8 cellular contexts compared by ENCODE assay signal in genomic region chr6:43052842-43053544, GRCh38. TPM values are rescaled to one million over a fixed set of nuclear protein-coding genes. Genes with fewer than 3 reads are reported as not detected.
DNase-seq lines count a peak whose midpoint lies in the region; ATAC-seq, FAIRE-seq and TF ChIP-seq lines count a peak whose summit lies in the region.

No MANE protein-coding gene starts in this region.

- H3K27me3 ChIP-seq in neuron (ENCODE audit: insufficient read depth, low read length), result no peaks in the 10 kb centered on the region

- H3K36me3 ChIP-seq in neuron (ENCODE audit: insufficient read depth, low read length), result peaks cover 41% of the 10 kb centered on the region

- intact Hi-C loops in Right ventricle myocardium inferior (cut with DNase I) (loop anchor here (2.0 to 5.0 kb wide), 2 partner anchors 16 to 89 kb away; no protein-coding TSS in a partner anchor), cardiac septum (cut with DNase I) (loop anchor here (2.0 to 5.0 kb wide), 3 partner anchors 38 to 121 kb away; partner anchors contain the start of gene KLHDC3)

- no peak overlapping the region for H2AFZ ChIP-seq in neuron (ENCODE audit: low read depth, low read length)

- peaks cover 14% of the 10 kb centered on the region for H3K4me1 ChIP-seq in neuron (ENCODE audit: insufficient read depth, low read length)

- TF ChIP-seq CTCF in fibroblast of pulmonary artery (IDR thresholded peaks at IDR 0.05; ENCODE audit: low read length, missing control alignments), result no peak
- no peak for TF ChIP-seq CTCF in D721Med (IDR thresholded peaks at IDR 0.05; ENCODE audit: insufficient read depth, missing control alignments)

- H3K4me3 ChIP-seq in fibroblast of pulmonary artery (replicated peaks; ENCODE audit: low read depth, low read length) (peak overlapping the region; percentile 82), neuron (ENCODE audit: low read length) (peak overlapping the region; percentile 56)

- FAIRE-seq in D721Med (lab: Jason Lieb, UNC), result no peak

- ATAC-seq in Right ventricle myocardium inferior (peak; percentile 1), HG03460 (IDR thresholded peaks at IDR 0.05; ENCODE audit: unreplicated experiment) (peak; percentile 16)

- DNase-seq in Right ventricle myocardium inferior (ENCODE audit: missing footprints) (no peak), cardiac septum (ENCODE audit: low spot score) (no peak), fibroblast of pulmonary artery (ENCODE audit: low read depth) (peak; percentile 30), D721Med (ENCODE audit: insufficient read length, low spot score) (no peak), GF-D8 (lab: John Stamatoyannopoulos, UW) (no peak)
- peak; percentile 19 for DNase-seq in activated CD4-positive, alpha-beta T cell treated with anti-CD3 and anti-CD28 coated beads, Interleukin-2, amount 50 U/mL, for 1 hour

- no peaks in the 10 kb centered on the region for H3K9me3 ChIP-seq in neuron (ENCODE audit: low read length)

RNA-seq across cellular contexts. Expression of gene CUL7, which starts 0.7 kb away (rescaled TPM):
- total RNA-seq in Right ventricle myocardium inferior (7.3 TPM), cardiac septum (11.0 TPM)

RNA-seq across cellular contexts. Expression of gene MRPL2, which starts 6.2 kb away (rescaled TPM):
- total RNA-seq in Right ventricle myocardium inferior (99.7 TPM), cardiac septum (76.4 TPM)

RNA-seq across cellular contexts. Expression of gene KLC4, which starts 6.4 kb away (rescaled TPM):
- total RNA-seq in Right ventricle myocardium inferior (30.0 TPM), cardiac septum (31.1 TPM)

RNA-seq across cellular contexts. Expression of gene PTK7, which starts 23.1 kb away (rescaled TPM):
- 1.7 TPM for total RNA-seq in Right ventricle myocardium inferior
- 2.7 TPM for total RNA-seq in cardiac septum

RNA-seq across cellular contexts. Expression of gene RRP36, which starts 31.6 kb away (rescaled TPM):
- 26.1 TPM for total RNA-seq in Right ventricle myocardium inferior
- 26.4 TPM for total RNA-seq in cardiac septum

Comparison
In these comparisons a context has a peak if more than half of its experiments do, and no peak if none do; other contexts are left out.
1. DNase-seq: peak in activated CD4-positive, alpha-beta T cell treated with anti-CD3 and anti-CD28 coated beads, Interleukin-2, amount 50 U/mL, for 1 hour (single experiment) and fibroblast of pulmonary artery (single experiment); none in Right ventricle myocardium inferior (single experiment), cardiac septum (single experiment), D721Med (single experiment) and GF-D8 (single experiment).